ENCODE assay signal across 2 cellular contexts in the genomic region with DNA sequence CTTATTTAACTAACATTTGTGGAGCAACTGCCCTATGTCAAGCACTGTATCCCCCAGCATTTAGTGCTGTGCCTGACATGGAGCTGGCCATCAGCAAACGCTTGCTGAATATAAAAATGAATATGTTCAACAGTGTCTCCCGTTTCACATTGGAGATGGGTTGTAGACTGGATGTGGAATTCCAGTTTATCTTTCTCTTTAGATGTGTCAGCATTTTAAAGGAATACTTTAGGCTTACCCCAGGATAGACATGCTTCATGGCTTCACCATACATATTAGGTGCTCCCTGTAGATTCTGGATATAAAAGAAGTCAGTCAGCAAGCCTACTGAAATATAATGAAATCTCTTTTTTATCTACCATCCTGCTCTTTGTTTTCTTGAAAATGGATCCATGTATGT.
A peak's percentile ranks its signal among the peaks of the same experiment; 100 is the strongest.
TF ChIP-seq lines count a peak whose summit lies in the region.

No MANE protein-coding gene starts in this region.

TF ChIP-seq in A549, 52 proteins besides CTCF, POLR2A, EP300 and RAD21:
- TF ChIP-seq EHMT2 (IDR thresholded peaks at IDR 0.05; ENCODE audit: low read depth) = no peak
- peak; percentile 61 for TF ChIP-seq MAFK (IDR thresholded peaks at IDR 0.05; ENCODE audit: partially characterized antibody)
TF ChIP-seq in A549: peak in this region for 1.

TF ChIP-seq in IMR-90, 13 proteins besides CTCF, POLR2A, EP300 and RAD21:
- TF ChIP-seq MAZ (IDR thresholded peaks at IDR 0.05; ENCODE audit: borderline replicate concordance, low read depth, low read length) (no peak), MAFK (IDR thresholded peaks at IDR 0.05; ENCODE audit: low read depth, low read length) (peak; percentile 48), CEBPB (IDR thresholded peaks at IDR 0.05; ENCODE audit: low read depth, low read length) (no peak), MXI1 (IDR thresholded peaks at IDR 0.05; ENCODE audit: borderline replicate concordance, low read depth, low read length) (no peak)
- TF ChIP-seq, protein P1, sequence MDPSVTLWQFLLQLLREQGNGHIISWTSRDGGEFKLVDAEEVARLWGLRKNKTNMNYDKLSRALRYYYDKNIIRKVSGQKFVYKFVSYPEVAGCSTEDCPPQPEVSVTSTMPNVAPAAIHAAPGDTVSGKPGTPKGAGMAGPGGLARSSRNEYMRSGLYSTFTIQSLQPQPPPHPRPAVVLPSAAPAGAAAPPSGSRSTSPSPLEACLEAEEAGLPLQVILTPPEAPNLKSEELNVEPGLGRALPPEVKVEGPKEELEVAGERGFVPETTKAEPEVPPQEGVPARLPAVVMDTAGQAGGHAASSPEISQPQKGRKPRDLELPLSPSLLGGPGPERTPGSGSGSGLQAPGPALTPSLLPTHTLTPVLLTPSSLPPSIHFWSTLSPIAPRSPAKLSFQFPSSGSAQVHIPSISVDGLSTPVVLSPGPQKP (IDR thresholded peaks at IDR 0.05; ENCODE audit: borderline replicate concordance, low read depth, low read length) = no peak
